ENCODE assay signal across 1 cellular context in the genomic region with DNA sequence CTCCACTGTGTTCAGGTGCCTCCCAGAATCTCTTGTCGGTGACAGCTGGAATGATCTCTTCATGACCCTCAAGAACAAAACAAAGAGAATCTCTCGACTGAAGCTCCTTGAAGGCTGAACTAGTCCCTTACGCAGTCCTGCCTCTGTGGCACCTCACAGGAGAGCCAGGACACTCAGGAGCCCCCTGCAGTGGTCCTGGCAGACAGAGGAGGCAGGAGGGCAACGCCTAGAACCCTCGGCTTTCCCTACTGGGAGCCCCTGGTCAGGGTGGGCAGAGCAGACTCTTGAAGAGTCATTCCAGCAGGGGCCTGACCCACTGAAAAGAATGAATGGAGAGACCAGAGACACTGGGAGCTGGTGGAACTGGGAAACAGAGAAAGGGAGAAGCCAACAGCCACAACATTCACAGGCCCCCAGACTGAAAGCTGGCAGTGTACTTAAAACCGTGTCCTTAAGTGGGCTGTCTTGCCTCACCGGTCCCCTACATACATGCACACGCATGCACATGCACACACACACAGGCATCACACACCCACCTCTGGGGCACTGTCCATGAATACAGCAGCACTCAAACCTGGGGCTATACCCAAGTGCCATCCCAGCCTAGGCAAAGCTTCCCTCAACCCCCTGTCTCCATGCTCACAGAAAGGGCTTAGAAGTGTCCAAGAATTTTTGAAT.
TF ChIP-seq lines count a peak whose summit lies in the region.

No MANE protein-coding gene starts in this region.

TF ChIP-seq in HepG2, 621 proteins besides CTCF, POLR2A, EP300 and RAD21 (continued from another document):
- TF ChIP-seq, protein P1, sequence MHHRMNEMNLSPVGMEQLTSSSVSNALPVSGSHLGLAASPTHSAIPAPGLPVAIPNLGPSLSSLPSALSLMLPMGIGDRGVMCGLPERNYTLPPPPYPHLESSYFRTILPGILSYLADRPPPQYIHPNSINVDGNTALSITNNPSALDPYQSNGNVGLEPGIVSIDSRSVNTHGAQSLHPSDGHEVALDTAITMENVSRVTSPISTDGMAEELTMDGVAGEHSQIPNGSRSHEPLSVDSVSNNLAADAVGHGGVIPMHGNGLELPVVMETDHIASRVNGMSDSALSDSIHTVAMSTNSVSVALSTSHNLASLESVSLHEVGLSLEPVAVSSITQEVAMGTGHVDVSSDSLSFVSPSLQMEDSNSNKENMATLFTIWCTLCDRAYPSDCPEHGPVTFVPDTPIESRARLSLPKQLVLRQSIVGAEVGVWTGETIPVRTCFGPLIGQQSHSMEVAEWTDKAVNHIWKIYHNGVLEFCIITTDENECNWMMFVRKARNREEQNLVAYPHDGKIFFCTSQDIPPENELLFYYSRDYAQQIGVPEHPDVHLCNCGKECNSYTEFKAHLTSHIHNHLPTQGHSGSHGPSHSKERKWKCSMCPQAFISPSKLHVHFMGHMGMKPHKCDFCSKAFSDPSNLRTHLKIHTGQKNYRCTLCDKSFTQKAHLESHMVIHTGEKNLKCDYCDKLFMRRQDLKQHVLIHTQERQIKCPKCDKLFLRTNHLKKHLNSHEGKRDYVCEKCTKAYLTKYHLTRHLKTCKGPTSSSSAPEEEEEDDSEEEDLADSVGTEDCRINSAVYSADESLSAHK (CRISPR knock-in tag; IDR thresholded peaks at IDR 0.05; ENCODE audit: borderline replicate concordance) = no peak
- TF ChIP-seq MYC (CRISPR knock-in tag; IDR thresholded peaks at IDR 0.05; ENCODE audit: borderline replicate concordance) (no peak), ZNF790 (CRISPR knock-in tag; IDR thresholded peaks at IDR 0.05; ENCODE audit: borderline replicate concordance) (no peak)
- TF ChIP-seq, protein P2, sequence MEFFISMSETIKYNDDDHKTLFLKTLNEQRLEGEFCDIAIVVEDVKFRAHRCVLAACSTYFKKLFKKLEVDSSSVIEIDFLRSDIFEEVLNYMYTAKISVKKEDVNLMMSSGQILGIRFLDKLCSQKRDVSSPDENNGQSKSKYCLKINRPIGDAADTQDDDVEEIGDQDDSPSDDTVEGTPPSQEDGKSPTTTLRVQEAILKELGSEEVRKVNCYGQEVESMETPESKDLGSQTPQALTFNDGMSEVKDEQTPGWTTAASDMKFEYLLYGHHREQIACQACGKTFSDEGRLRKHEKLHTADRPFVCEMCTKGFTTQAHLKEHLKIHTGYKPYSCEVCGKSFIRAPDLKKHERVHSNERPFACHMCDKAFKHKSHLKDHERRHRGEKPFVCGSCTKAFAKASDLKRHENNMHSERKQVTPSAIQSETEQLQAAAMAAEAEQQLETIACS (CRISPR knock-in tag; IDR thresholded peaks at IDR 0.05) = no peak
- TF ChIP-seq, protein P3, sequence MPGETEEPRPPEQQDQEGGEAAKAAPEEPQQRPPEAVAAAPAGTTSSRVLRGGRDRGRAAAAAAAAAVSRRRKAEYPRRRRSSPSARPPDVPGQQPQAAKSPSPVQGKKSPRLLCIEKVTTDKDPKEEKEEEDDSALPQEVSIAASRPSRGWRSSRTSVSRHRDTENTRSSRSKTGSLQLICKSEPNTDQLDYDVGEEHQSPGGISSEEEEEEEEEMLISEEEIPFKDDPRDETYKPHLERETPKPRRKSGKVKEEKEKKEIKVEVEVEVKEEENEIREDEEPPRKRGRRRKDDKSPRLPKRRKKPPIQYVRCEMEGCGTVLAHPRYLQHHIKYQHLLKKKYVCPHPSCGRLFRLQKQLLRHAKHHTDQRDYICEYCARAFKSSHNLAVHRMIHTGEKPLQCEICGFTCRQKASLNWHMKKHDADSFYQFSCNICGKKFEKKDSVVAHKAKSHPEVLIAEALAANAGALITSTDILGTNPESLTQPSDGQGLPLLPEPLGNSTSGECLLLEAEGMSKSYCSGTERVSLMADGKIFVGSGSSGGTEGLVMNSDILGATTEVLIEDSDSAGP (CRISPR knock-in tag; IDR thresholded peaks at IDR 0.05; ENCODE audit: borderline replicate concordance) = no peak
